ENCODE assay signal across 8 cellular contexts in genomic region chr1:114780344-114781226, GRCh38. TPM values are rescaled to one million over a fixed set of nuclear protein-coding genes. Genes with fewer than 3 reads are reported as not detected.
DNase-seq lines count a peak whose midpoint lies in the region; ATAC-seq, FAIRE-seq and TF ChIP-seq lines count a peak whose summit lies in the region.

TSS of gene SIKE1 (minus strand) at chr1:114780685. CDS start at chr1:114780607, 78 bp downstream.

- H3K4me2 ChIP-seq in HepG2 (ENCODE audit: low read depth, low read length): peak within 1 kb of the TSS; percentile 85

- no peaks in the 10 kb centered on the region for H4K20me1 ChIP-seq in HepG2 (ENCODE audit: insufficient read depth, low read length)

- TF ChIP-seq POLR2A in HepG2 (IDR thresholded peaks at IDR 0.05; ENCODE audit: insufficient read depth in 1 of 2, low read depth in 2 of 2, low read length in 2 of 2): peak; percentile 91 to 94

- H3K9ac ChIP-seq in HepG2 (ENCODE audit: insufficient read depth, low read depth, low read length): peak within 1 kb of the TSS; percentile 83

- intact Hi-C loops in HepG2 (cut with micrococcal nuclease; ENCODE audit: unreplicated experiment): loop anchor here (10.0 kb wide), 1 partner anchor 254 kb away; no protein-coding TSS in a partner anchor

- peak within 1 kb of the TSS; percentile 85 for H3K27ac ChIP-seq in C4-2B
- peak within 1 kb of the TSS; percentile 87 for H3K27ac ChIP-seq in HepG2 (ENCODE audit: extremely low read length, insufficient read depth, low read length)

- TF ChIP-seq CTCF in C4-2B (conservative IDR thresholded peaks at IDR 0.05): no peak; the same call in 1 of the 2 replicates
- TF ChIP-seq CTCF in HepG2 (CRISPR knock-in tag; IDR thresholded peaks at IDR 0.05): peak; percentile 55

- TF ChIP-seq RAD21 in HepG2 (CRISPR knock-in tag; IDR thresholded peaks at IDR 0.05): no peak

- H3K36me3 ChIP-seq in HepG2 (replicated peaks in 1 of 2; ENCODE audit: control insufficient read depth in 1 of 2, insufficient read depth in 2 of 2, low read length in 2 of 2): peaks cover 4 to 18% of the 10 kb centered on the region in 2 experiments; a peak in 4 of 5 replicates

- POLR2A ChIA-PET in HepG2 (lab: Yijun Ruan, JAX): interaction anchor here (0.6 to 2.3 kb wide), 4 partner anchors 24 to 112 kb away, joined by 3 to 16 read pairs (median 8); partner anchors contain the start of genes CSDE1, DENND2C and NRAS

- 37% methylated on average over 32 of the region's 53 CpGs for WGBS in HepG2 (ENCODE audit: low lambda C conversion rate)

- no peaks in the 10 kb centered on the region for H3K9me3 ChIP-seq in HepG2 (ENCODE audit: low read length)

- H3K4me3 ChIP-seq in HepG2 (replicated peaks in 1 of 3; ENCODE audit: insufficient read depth in 1 of 3, low read depth in 2 of 3, low read length in 3 of 3): peak within 1 kb of the TSS; percentile 84 to 87 (median 84)

- DNase-seq in NCI-H748 treated with DMSO at 0.1 percent for 48 hours (lab: John Stamatoyannopoulos, UW): peak; percentile 85
- peak; percentile 89 to 90 for DNase-seq in activated CD4-positive, alpha-beta T cell treated with anti-CD3 and anti-CD28 coated beads, Interleukin-2, amount 50 U/mL, for 4 hours
- DNase-seq in dermis microvascular lymphatic vessel endothelial cell (ENCODE audit: low read depth in 2 of 2): peak in 1 of 2 donors; percentile 88
- peak; percentile 85 for DNase-seq in HepG2 (ENCODE audit: low spot score)
- DNase-seq in stimulated activated CD4-positive, alpha-beta T cell treated with anti-CD3 and anti-CD28 coated beads, Interleukin-4, amount 100 ng/mL, for 1 hour: peak; percentile 91

- peaks cover 21% of the 10 kb centered on the region for H3K79me2 ChIP-seq in HepG2 (ENCODE audit: insufficient read depth, low read length)

- TSS peak; percentile 95 for BruUV-seq in HepG2 (replicated peaks; lab: Mats Ljungman, UMichigan)

- ATAC-seq in GM19395 (IDR thresholded peaks at IDR 0.05; ENCODE audit: unreplicated experiment) (peak; percentile 98), HG03565 (IDR thresholded peaks at IDR 0.05; ENCODE audit: unreplicated experiment) (peak; percentile 99), HepG2 (peak; percentile 98)

- in situ Hi-C loops in HepG2 (cut with HindIII; ENCODE audit: extremely low pct_ligation_motif_present, low pct_unique_long_range_greater_than_20kb): no loop called here

- no peaks in the 10 kb centered on the region; a peak in 1 of 5 replicates for H3K27me3 ChIP-seq in HepG2 (ENCODE audit: control insufficient read depth in 1 of 2, insufficient read depth in 2 of 2, low read length in 2 of 2)

- TF ChIP-seq EP300 in HepG2 (IDR thresholded peaks at IDR 0.05; ENCODE audit: low read depth in 2 of 2, low read length in 2 of 2) (no peak), HepG2 (CRISPR knock-in tag; IDR thresholded peaks at IDR 0.05; ENCODE audit: borderline replicate concordance) (no peak)

- peak within 1 kb of the TSS; percentile 79 for H2AFZ ChIP-seq in HepG2 (ENCODE audit: low read length)

- peak; percentile 80 for FAIRE-seq in HepG2 (lab: Jason Lieb, UNC)

- peaks cover 16% of the 10 kb centered on the region for H3K4me1 ChIP-seq in HepG2 (ENCODE audit: insufficient read depth, low read length)

- CTCF ChIA-PET in HepG2 (lab: Yijun Ruan, JAX; ENCODE audit: low intra/inter-chr PET ratio, low total read pairs): no interaction called here

TF ChIP-seq in HepG2, 621 proteins besides CTCF, POLR2A, EP300 and RAD21 (continues in another document):
- TF ChIP-seq SP5 (CRISPR knock-in tag; IDR thresholded peaks at IDR 0.05; ENCODE audit: borderline replicate concordance, low read depth) (0 out of 2 replicates have a peak, but pooled peaks have one; percentile 51), HNRNPK (IDR thresholded peaks at IDR 0.05; ENCODE audit: low read depth, low read length, poor library complexity, severe bottlenecking) (no peak), ZNF720 (CRISPR knock-in tag; IDR thresholded peaks at IDR 0.05) (no peak), RBFOX2 (IDR thresholded peaks at IDR 0.05; ENCODE audit: low read depth, low read length) (peak; percentile 90), ZKSCAN8 (CRISPR knock-in tag; IDR thresholded peaks at IDR 0.05; ENCODE audit: borderline replicate concordance) (no peak; the same call in 1 of the 2 replicates), ZNF562 (CRISPR knock-in tag; IDR thresholded peaks at IDR 0.05; ENCODE audit: borderline replicate concordance) (no peak), ZBTB33 (CRISPR knock-in tag; IDR thresholded peaks at IDR 0.05) (peak; percentile 14; the same call in 1 of the 2 replicates), FOXM1 (CRISPR knock-in tag; IDR thresholded peaks at IDR 0.05) (no peak), ZNF484 (CRISPR knock-in tag; IDR thresholded peaks at IDR 0.05; ENCODE audit: borderline replicate concordance, low read depth) (no peak), MATR3 (CRISPR knock-in tag; IDR thresholded peaks at IDR 0.05) (no peak), IRF2 (CRISPR knock-in tag; IDR thresholded peaks at IDR 0.05) (peak; percentile 80)
- TF ChIP-seq, protein P1, sequence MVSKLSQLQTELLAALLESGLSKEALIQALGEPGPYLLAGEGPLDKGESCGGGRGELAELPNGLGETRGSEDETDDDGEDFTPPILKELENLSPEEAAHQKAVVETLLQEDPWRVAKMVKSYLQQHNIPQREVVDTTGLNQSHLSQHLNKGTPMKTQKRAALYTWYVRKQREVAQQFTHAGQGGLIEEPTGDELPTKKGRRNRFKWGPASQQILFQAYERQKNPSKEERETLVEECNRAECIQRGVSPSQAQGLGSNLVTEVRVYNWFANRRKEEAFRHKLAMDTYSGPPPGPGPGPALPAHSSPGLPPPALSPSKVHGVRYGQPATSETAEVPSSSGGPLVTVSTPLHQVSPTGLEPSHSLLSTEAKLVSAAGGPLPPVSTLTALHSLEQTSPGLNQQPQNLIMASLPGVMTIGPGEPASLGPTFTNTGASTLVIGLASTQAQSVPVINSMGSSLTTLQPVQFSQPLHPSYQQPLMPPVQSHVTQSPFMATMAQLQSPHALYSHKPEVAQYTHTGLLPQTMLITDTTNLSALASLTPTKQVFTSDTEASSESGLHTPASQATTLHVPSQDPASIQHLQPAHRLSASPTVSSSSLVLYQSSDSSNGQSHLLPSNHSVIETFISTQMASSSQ (IDR thresholded peaks at IDR 0.05; ENCODE audit: low read depth): no peak
- TF ChIP-seq, protein P1 (CRISPR knock-in tag; IDR thresholded peaks at IDR 0.05; ENCODE audit: borderline replicate concordance): peak; percentile 77

RNA-seq across cellular contexts. Expression of gene SIKE1, which starts in this region (rescaled TPM):
- 38.3 and 42.5 TPM in 2 replicates for total RNA-seq in dermis microvascular lymphatic vessel endothelial cell
- 58.4 and 97.5 TPM in 2 replicates for total RNA-seq in HepG2 (2016; rRNA removed; fragmentation: Illumina TruSeq; extraction: Trizol)
- 19.0 and 28.0 TPM in 2 replicates for total RNA-seq in HepG2 (2016; cell fraction: cytosol; rRNA removed; fragmentation: Illumina TruSeq; extraction: Trizol; ENCODE audit: low read depth)
- 53.5 and 88.0 TPM in 2 replicates for total RNA-seq in HepG2 (2016; cell fraction: insoluble cytoplasmic fraction; rRNA removed; fragmentation: Illumina TruSeq; extraction: Trizol)
- total RNA-seq in HepG2 (2016; cell fraction: membrane; rRNA removed; fragmentation: Illumina TruSeq; extraction: Trizol): 42.0 and 48.0 TPM in 2 replicates
- total RNA-seq in HepG2 (2016; cell fraction: nucleus; rRNA removed; fragmentation: Illumina TruSeq; extraction: Trizol): 30.4 and 38.9 TPM in 2 replicates
- polyA plus RNA-seq in HepG2 (2011; rRNA removed): 33.5 and 36.5 TPM in 2 replicates
- 28.5 and 33.7 TPM in 2 replicates for polyA plus RNA-seq in HepG2 (2011; cell fraction: cytosol; rRNA removed)
- 19.4 and 21.6 TPM in 2 replicates for polyA plus RNA-seq in HepG2 (2011; cell fraction: nucleus; rRNA removed)
- polyA plus RNA-seq in HepG2 (2012): 33.5 and 38.3 TPM in 2 replicates
- 21.0 and 30.9 TPM in 2 replicates for polyA plus RNA-seq in HepG2 (2016; cell fraction: cytosol; fragmentation: Illumina TruSeq; extraction: Trizol; ENCODE audit: low read depth)
- 48.0 and 55.9 TPM in 2 replicates for polyA plus RNA-seq in HepG2 (2016; cell fraction: insoluble cytoplasmic fraction; fragmentation: Illumina TruSeq; extraction: Trizol; ENCODE audit: low read depth)
- polyA plus RNA-seq in HepG2 (2016; cell fraction: membrane; fragmentation: Illumina TruSeq; extraction: Trizol; ENCODE audit: low read depth): 16.2 and 22.6 TPM in 2 replicates
- polyA plus RNA-seq in HepG2 (2016; cell fraction: nucleus; fragmentation: Illumina TruSeq; extraction: Trizol; ENCODE audit: insufficient read depth, low read depth): 30.6 and 34.2 TPM in 2 replicates
- polyA minus RNA-seq in HepG2 (2011; rRNA and poly(A)+ RNA removed; ENCODE audit: low replicate concordance): 32.6 and 42.5 TPM in 2 replicates
- 32.5 and 34.0 TPM in 2 replicates for polyA minus RNA-seq in HepG2 (2011; cell fraction: cytosol; rRNA and poly(A)+ RNA removed)
- polyA minus RNA-seq in HepG2 (2011; cell fraction: nucleus; rRNA and poly(A)+ RNA removed): 44.3 and 53.9 TPM in 2 replicates
